Comparison of ENCODE assay signal across 1 cellular context in genomic region chr12:53451661-53452158, GRCh38.
TF ChIP-seq lines count a peak whose summit lies in the region.

Gene PCBP2 (plus strand): TSS chr12:53452102. CDS start chr12:53454801, 2,699 bp downstream.

TF ChIP-seq in K562, 482 proteins besides CTCF, POLR2A, EP300 and RAD21 (continued from another document and continues in another):
- TF ChIP-seq MXD1 (CRISPR knock-in tag; IDR thresholded peaks at IDR 0.05; ENCODE audit: borderline replicate concordance, poor library complexity, severe bottlenecking) (no peak), HEY1 (CRISPR knock-in tag; IDR thresholded peaks at IDR 0.05; ENCODE audit: borderline replicate concordance) (no peak), EP400 (IDR thresholded peaks at IDR 0.05) (peak; percentile 92), ZBTB12 (CRISPR knock-in tag; IDR thresholded peaks at IDR 0.05) (peak; percentile 81), ATF3 (IDR thresholded peaks at IDR 0.05) (peak; percentile 79), ATF3 (CRISPR knock-in tag; conservative IDR thresholded peaks at IDR 0.05) (peak; percentile 88), RCOR1 (IDR thresholded peaks at IDR 0.05; ENCODE audit: borderline replicate concordance in 1 of 2, low read depth in 2 of 2, low read length in 2 of 2) (peak; percentile 51 to 93; a peak in 3 of 4 replicates), SMARCC2 (IDR thresholded peaks at IDR 0.05; ENCODE audit: low read depth) (no peak), PREB (CRISPR knock-in tag; IDR thresholded peaks at IDR 0.05) (no peak), TEAD1 (CRISPR knock-in tag; IDR thresholded peaks at IDR 0.05) (peak in 1 of 2 experiments; percentile 24; a peak in 1 of 4 replicates), FUS (optimal IDR thresholded peaks at IDR 0.05; ENCODE audit: low read depth, low read length) (no peak), BHLHE40 (IDR thresholded peaks at IDR 0.05; ENCODE audit: low read length) (peak; percentile 53; the same call in 1 of the 2 replicates), CHD7 (IDR thresholded peaks at IDR 0.05; ENCODE audit: low read depth, low read length) (no peak), E2F5 (CRISPR knock-in tag; IDR thresholded peaks at IDR 0.05) (no peak), ELK1 (CRISPR knock-in tag; IDR thresholded peaks at IDR 0.05) (no peak), ZNF398 (CRISPR knock-in tag; IDR thresholded peaks at IDR 0.05) (no peak), ZNF668 (CRISPR knock-in tag; IDR thresholded peaks at IDR 0.05) (no peak), ZNF133 (CRISPR knock-in tag; IDR thresholded peaks at IDR 0.05) (no peak), RBM34 (IDR thresholded peaks at IDR 0.05; ENCODE audit: borderline replicate concordance, insufficient read depth, low read length) (no peak), PKNOX1 (IDR thresholded peaks at IDR 0.05) (peak; percentile 72), NR2F6 (CRISPR knock-in tag; IDR thresholded peaks at IDR 0.05) (no peak), MXI1 (IDR thresholded peaks at IDR 0.05; ENCODE audit: low read depth, low read length) (peak; percentile 63; the same call in 1 of the 2 replicates), SUPT5H (IDR thresholded peaks at IDR 0.05) (no peak; the same call in none of the 2 replicates), KLF1 (tag; IDR thresholded peaks at IDR 0.05) (no peak), STAT6 (CRISPR knock-in tag; IDR thresholded peaks at IDR 0.05) (no peak), CHD4 (IDR thresholded peaks at IDR 0.05; ENCODE audit: insufficient read depth, insufficient replicate concordance, low read depth, low read length, poor library complexity, severe bottlenecking) (no peak), ZBTB7A (IDR thresholded peaks at IDR 0.05; ENCODE audit: borderline replicate concordance, control insufficient read depth, low read depth, low read length) (peak; percentile 89), XRCC3 (IDR thresholded peaks at IDR 0.05) (no peak), BDP1 (IDR thresholded peaks at IDR 0.05; ENCODE audit: insufficient read depth, insufficient read length) (no peak), HES1 (IDR thresholded peaks at IDR 0.05; ENCODE audit: low read depth) (peak; percentile 46; the same call in 1 of the 2 replicates), RBM22 (IDR thresholded peaks at IDR 0.05; ENCODE audit: low read depth, low read length, poor library complexity, severe bottlenecking) (no peak), FOXP1 (CRISPR knock-in tag; IDR thresholded peaks at IDR 0.05) (no peak), CXXC5 (CRISPR knock-in tag; IDR thresholded peaks at IDR 0.05) (peak; percentile 93)
